ENCODE assay signal across 27 cellular contexts in the genomic region with DNA sequence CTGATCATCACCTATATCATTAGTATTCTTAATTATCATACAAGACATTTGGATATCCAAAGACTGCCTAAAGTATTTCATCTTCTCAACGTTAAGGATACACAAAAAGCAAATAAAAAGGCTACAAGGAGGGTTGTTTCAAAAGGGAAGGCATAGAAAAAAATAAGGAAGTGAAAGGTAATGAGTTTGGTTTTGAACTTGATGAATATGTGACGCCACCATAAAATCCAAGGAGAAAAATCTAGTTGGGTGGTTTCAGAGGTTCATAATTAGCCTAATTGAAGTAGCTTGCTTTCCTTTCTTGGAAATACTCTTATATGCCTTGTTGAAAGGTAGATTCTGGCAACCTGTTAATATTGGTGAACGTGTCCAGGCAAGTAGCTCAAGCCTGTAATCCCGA.
"Had no signal": no experiment of that assay in that cellular context is flagged by ENCODE, and none has a peak within 500 bp of the region (broad histone marks: within the 10 kb centered on the region; RNA-seq: fewer than 3 reads in every experiment).

No MANE protein-coding gene starts in this region.

- H3K4me1 ChIP-seq: left lung, lower lobe of right lung, pancreas, prostate gland, suprapubic skin, tibial artery, upper lobe of right lung had no signal

- DNase-seq: hippocampal formation; immature natural killer cell; kidney; left colon; left lung; lower lobe of right lung; mammary epithelial cell; mesenchymal stem cell; naive thymus-derived CD8-positive, alpha-beta T cell; nucleus accumbens; pancreas; posterior cingulate gyrus; retina; right cardiac atrium; stimulated activated CD4-positive, alpha-beta T cell treated with anti-CD3 and anti-CD28 coated beads, Interleukin-4, amount 100 ng/mL, for 24 hours; stimulated activated naive CD4-positive, alpha-beta T cell; tibial artery; trophoblast cell; upper lobe of right lung had no signal

- H3K4me3 ChIP-seq: left lung, lower lobe of right lung, pancreas, prostate gland, skin epidermis, suprapubic skin, thoracic aorta, tibial artery, upper lobe of right lung had no signal

- H3K36me3 ChIP-seq: left lung, lower lobe of right lung, pancreas, prostate gland, suprapubic skin, thoracic aorta, tibial artery, upper lobe of right lung had no signal

- H3K27me3 ChIP-seq: left lung, pancreas, suprapubic skin, tibial artery, upper lobe of right lung had no signal

- H3K9me3 ChIP-seq: left lung, lower lobe of right lung, pancreas, prostate gland, thoracic aorta, tibial artery, upper lobe of right lung had no signal

- FAIRE-seq: islet of Langerhans, kidney, pancreas, urothelium cell line had no signal

- ATAC-seq: left colon; left lung; lower lobe of right lung; naive thymus-derived CD8-positive, alpha-beta T cell; pancreas; right cardiac atrium; sciatic nerve; stimulated activated effector memory CD8-positive, alpha-beta T cell treated with anti-CD3 and anti-CD28 coated beads, Interleukin-12 subunit alpha, Interleukin-12 subunit beta, amount 100 ng/mL, for 72 hours; upper lobe of right lung had no signal

- H3K27ac ChIP-seq: left lung, lower lobe of right lung, pancreas, prostate gland, skin epidermis, suprapubic skin, thoracic aorta, tibial artery, upper lobe of right lung had no signal
